ENCODE assay signal across 9 cellular contexts in genomic region chr6:125792172-125792571, GRCh38. TPM values are rescaled to one million over a fixed set of nuclear protein-coding genes. Genes with fewer than 3 reads are reported as not detected.
DNase-seq lines count a peak whose midpoint lies in the region; ATAC-seq and TF ChIP-seq lines count a peak whose summit lies in the region.
"Had no signal": no experiment of that assay in that cellular context is flagged by ENCODE, and none has a peak within 500 bp of the region (broad histone marks: within the 10 kb centered on the region; RNA-seq: fewer than 3 reads in every experiment).

No MANE protein-coding gene starts in this region.

- TF ChIP-seq CTCF in fibroblast of mammary gland (conservative IDR thresholded peaks at IDR 0.05; ENCODE audit: control insufficient read depth, insufficient read depth, low read depth, low read length): no peak

- ATAC-seq in activated CD8-positive, alpha-beta memory T cell treated with anti-CD3 and anti-CD28 coated beads, Interleukin-2, amount 10 ng/mL, durations not matched to agents 7 days and 5 days: no peak

- intact Hi-C loops in activated CD4-positive, alpha-beta memory T cell treated with anti-CD3 and anti-CD28 coated beads for 36 hours (cut with micrococcal nuclease): loop anchor here (1.0 to 10.0 kb wide), 2 partner anchors 127 to 1503 kb away; no protein-coding TSS in a partner anchor

- H3K27ac Mint-ChIP-seq in activated CD8-positive, alpha-beta memory T cell treated with anti-CD3 and anti-CD28 coated beads, Interleukin-2, amount 10 ng/mL, durations not matched to agents 7 days and 5 days: peak overlapping the region; percentile 43
- no peak overlapping the region for H3K27ac Mint-ChIP-seq in activated CD4-positive, alpha-beta memory T cell treated with anti-CD3 and anti-CD28 coated beads for 36 hours

- peaks cover 11% of the 10 kb centered on the region for H3K36me3 Mint-ChIP-seq in activated CD8-positive, alpha-beta memory T cell treated with anti-CD3 and anti-CD28 coated beads, Interleukin-2, amount 10 ng/mL, durations not matched to agents 7 days and 5 days
- H3K36me3 Mint-ChIP-seq in activated CD4-positive, alpha-beta memory T cell treated with anti-CD3 and anti-CD28 coated beads for 36 hours: peaks cover 6% of the 10 kb centered on the region

- peak overlapping the region; percentile 92 for H3K4me3 Mint-ChIP-seq in activated CD8-positive, alpha-beta memory T cell treated with anti-CD3 and anti-CD28 coated beads, Interleukin-2, amount 10 ng/mL, durations not matched to agents 7 days and 5 days
- peak overlapping the region; percentile 86 for H3K4me3 Mint-ChIP-seq in activated CD4-positive, alpha-beta memory T cell treated with anti-CD3 and anti-CD28 coated beads for 36 hours

- peaks cover 55% of the 10 kb centered on the region for H3K4me1 Mint-ChIP-seq in activated CD8-positive, alpha-beta memory T cell treated with anti-CD3 and anti-CD28 coated beads, Interleukin-2, amount 10 ng/mL, durations not matched to agents 7 days and 5 days
- H3K4me1 Mint-ChIP-seq in activated CD4-positive, alpha-beta memory T cell treated with anti-CD3 and anti-CD28 coated beads for 36 hours (ENCODE audit: low read depth): peaks cover 58% of the 10 kb centered on the region

- DNase-seq in activated CD8-positive, alpha-beta memory T cell treated with anti-CD3 and anti-CD28 coated beads, Interleukin-2, amount 10 ng/mL, durations not matched to agents 7 days and 5 days: no peak
- no peak for DNase-seq in activated CD8-positive, alpha-beta memory T cell treated with anti-CD3 and anti-CD28 coated beads, Interleukin-2, amount 50 U/mL, for 4 hours
- no peak for DNase-seq in activated CD4-positive, alpha-beta memory T cell treated with anti-CD3 and anti-CD28 coated beads for 36 hours
- DNase-seq in fibroblast of mammary gland (ENCODE audit: low read depth) (no peak), superior temporal gyrus (ENCODE audit: extremely low spot score) (peak; percentile 61), NCI-H524 treated with DMSO at 0.1 percent for 48 hours (lab: John Stamatoyannopoulos, UW) (no peak)
- no peak for DNase-seq in activated effector memory CD4-positive, alpha-beta T cell treated with Interleukin-2 at 50 U/mL for 16 hours
- no peak for DNase-seq in stimulated activated CD4-positive, alpha-beta T cell treated with anti-CD3 and anti-CD28 coated beads, Interleukin-15, amount 100 ng/mL, for 24 hours

- POLR2A ChIA-PET in activated CD4-positive, alpha-beta memory T cell treated with anti-CD3 and anti-CD28 coated beads for 36 hours (lab: Charles Lee): interaction anchor here (3.5 to 3.7 kb wide), 3 partner anchors 11 to 194 kb away, joined by 25 to 101 read pairs (median 32); partner anchors contain the start of genes HINT3 and TRMT11

- CTCF ChIA-PET in activated CD8-positive, alpha-beta memory T cell treated with anti-CD3 and anti-CD28 coated beads, Interleukin-2, amount 10 ng/mL, durations not matched to agents 7 days and 5 days (lab: Charles Lee): interaction anchor here (0.7 to 8.8 kb wide), 24 partner anchors 9 to 203 kb away, joined by 3 to 135 read pairs (median 10); partner anchors contain the start of genes HINT3 and TRMT11
- CTCF ChIA-PET in activated CD4-positive, alpha-beta memory T cell treated with anti-CD3 and anti-CD28 coated beads for 36 hours (lab: Charles Lee): interaction anchor here (0.7 to 6.0 kb wide), 18 partner anchors 10 to 491 kb away, joined by 3 to 106 read pairs (median 8); partner anchors contain the start of genes HDDC2, HINT3 and TRMT11

- H3K9me3 Mint-ChIP-seq in activated CD8-positive, alpha-beta memory T cell treated with anti-CD3 and anti-CD28 coated beads, Interleukin-2, amount 10 ng/mL, durations not matched to agents 7 days and 5 days (ENCODE audit: low read depth): no peaks in the 10 kb centered on the region
- H3K9me3 Mint-ChIP-seq in activated CD4-positive, alpha-beta memory T cell treated with anti-CD3 and anti-CD28 coated beads for 36 hours: no peaks in the 10 kb centered on the region
- H3K9me3 Mint-ChIP-seq: CD14-positive monocyte had no signal

- peak overlapping the region; percentile 34 for H3K4me3 ChIP-seq in fibroblast of mammary gland (ENCODE audit: control insufficient read depth, low read depth, low read length)

- no peaks in the 10 kb centered on the region for H3K27me3 Mint-ChIP-seq in activated CD8-positive, alpha-beta memory T cell treated with anti-CD3 and anti-CD28 coated beads, Interleukin-2, amount 10 ng/mL, durations not matched to agents 7 days and 5 days
- no peaks in the 10 kb centered on the region for H3K27me3 Mint-ChIP-seq in activated CD4-positive, alpha-beta memory T cell treated with anti-CD3 and anti-CD28 coated beads for 36 hours

RNA-seq across cellular contexts. Expression of gene NCOA7, which starts 1.4 kb away (rescaled TPM):
- 10 to 100 TPM; 45.3 to 46.9 TPM for total RNA-seq in activated CD8-positive, alpha-beta memory T cell treated with anti-CD3 and anti-CD28 coated beads, Interleukin-2, amount 10 ng/mL, durations not matched to agents 7 days and 5 days
- 10 to 100 TPM; 42.3 to 43.4 TPM for total RNA-seq in activated CD4-positive, alpha-beta memory T cell treated with anti-CD3 and anti-CD28 coated beads for 36 hours

RNA-seq across cellular contexts. Expression of gene HEY2, which starts 42.7 kb away (rescaled TPM):
- not detected for total RNA-seq in activated CD8-positive, alpha-beta memory T cell treated with anti-CD3 and anti-CD28 coated beads, Interleukin-2, amount 10 ng/mL, durations not matched to agents 7 days and 5 days
- not detected for total RNA-seq in activated CD4-positive, alpha-beta memory T cell treated with anti-CD3 and anti-CD28 coated beads for 36 hours
